1 cellular context compared by ENCODE assay signal in the genomic region with DNA sequence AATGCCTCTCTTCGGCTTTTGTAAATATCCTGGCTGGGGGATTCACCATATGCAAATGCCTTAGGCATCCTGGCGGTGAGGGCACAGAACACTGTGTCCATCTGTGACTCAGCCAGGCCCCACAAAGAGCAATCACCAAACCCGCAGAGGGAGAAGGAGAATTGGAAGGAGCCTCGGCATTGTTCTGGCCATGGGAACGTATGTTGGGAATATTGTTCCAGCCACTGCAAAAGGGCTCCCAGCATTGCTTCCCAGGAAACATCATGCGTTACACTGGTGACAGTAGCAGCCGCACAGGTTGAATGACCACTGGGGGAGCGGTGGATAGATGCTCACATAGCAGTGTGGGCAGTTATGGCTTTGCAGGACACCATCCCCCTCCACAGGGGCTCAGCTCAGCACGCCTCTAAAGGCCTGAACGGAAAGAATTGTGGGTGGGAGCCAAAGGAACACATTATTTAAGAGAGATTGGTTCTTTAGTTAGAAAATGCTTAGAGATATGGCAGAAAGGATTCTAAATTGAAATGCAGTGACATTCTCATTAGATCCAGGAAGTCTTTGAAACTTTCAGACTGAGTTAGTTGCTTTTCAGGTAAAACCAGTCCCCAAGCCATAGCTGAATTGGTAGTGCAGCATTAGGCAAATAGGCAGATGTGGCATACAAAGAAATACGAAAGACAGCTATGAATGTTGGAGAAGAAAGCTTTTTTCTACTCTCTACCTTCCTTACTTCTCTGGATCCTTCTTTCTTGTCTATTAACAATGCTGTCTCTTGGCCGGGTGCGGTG.
TF ChIP-seq lines count a peak whose summit lies in the region.

No MANE protein-coding gene starts in this region.

TF ChIP-seq in WTC11, 78 proteins besides CTCF, POLR2A, EP300 and RAD21 (continued from another document):
- TF ChIP-seq ETV6 (CRISPR knock-in tag; IDR thresholded peaks at IDR 0.05) (no peak), ZNF263 (CRISPR knock-in tag; IDR thresholded peaks at IDR 0.05; ENCODE audit: low read depth) (no peak), ZNF423 (CRISPR knock-in tag; IDR thresholded peaks at IDR 0.05) (no peak), FOXK1 (CRISPR knock-in tag; IDR thresholded peaks at IDR 0.05) (no peak), IRF2 (CRISPR knock-in tag; IDR thresholded peaks at IDR 0.05; ENCODE audit: borderline replicate concordance, low read depth) (no peak)
